ENCODE assay signal across 8 cellular contexts in the genomic region with DNA sequence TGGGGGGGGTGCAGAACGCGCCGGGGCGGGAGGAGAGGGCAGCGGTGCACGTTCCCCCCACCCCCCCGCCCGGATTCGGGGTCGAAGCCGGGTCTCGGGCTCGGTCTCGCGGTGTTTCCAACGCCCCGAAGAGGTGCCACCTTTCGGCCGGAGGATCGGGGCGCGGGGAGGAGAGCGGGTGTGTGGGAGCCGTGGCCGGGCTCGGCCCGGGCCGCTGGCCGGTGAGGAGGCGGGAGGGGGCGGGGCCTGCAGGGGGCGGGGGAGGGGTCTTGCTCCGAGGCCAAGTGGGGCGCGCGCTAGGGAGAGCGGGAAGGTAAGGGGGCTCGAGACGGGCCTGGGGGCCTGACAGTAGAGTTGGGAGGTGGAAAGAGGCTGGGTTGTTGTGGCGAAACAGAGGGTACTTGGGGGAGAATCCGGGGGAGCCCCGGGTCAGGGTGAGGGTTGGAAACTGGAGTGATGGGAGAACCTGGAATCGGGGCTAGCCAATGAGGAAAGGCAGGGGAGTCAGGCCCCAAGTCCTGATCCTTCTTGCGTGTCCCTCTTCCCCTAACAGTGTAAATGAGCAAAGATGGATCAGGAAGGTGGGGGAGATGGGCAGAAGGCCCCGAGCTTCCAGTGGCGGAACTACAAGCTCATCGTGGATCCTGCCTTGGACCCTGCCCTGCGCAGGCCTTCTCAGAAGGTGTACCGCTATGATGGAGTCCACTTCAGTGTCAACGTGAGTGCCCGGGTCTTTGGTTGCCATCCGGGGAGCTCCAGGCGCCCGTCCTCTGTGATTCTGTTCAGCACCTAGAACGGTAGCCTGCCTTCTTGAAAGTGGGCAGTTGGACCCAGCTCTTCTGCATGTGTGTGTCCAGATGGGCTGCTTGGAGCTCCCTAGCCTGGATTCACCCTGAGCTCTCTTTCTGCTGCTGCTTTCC. TPM values are rescaled to one million over a fixed set of nuclear protein-coding genes. Genes with fewer than 3 reads are reported as not detected.
DNase-seq lines count a peak whose midpoint lies in the region; ATAC-seq and TF ChIP-seq lines count a peak whose summit lies in the region.

No MANE protein-coding gene starts in this region.

- H2BK15ac ChIP-seq in mesendoderm (replicated peaks; ENCODE audit: low read depth): no peak overlapping the region

- WGBS in mesendoderm (ENCODE audit: extremely low coverage, insufficient coverage, low lambda C conversion rate): no CpG with 5 or more reads among the region's 55 CpGs
- WGBS in upper lobe of left lung, 2 donors: 14 to 22% methylated on average over 33 to 38 of the region's 55 CpGs

- no peak overlapping the region for H3K23ac ChIP-seq in mesendoderm (ENCODE audit: low read length)

- in situ Hi-C loops in GM18951 (cut with MboI; ENCODE audit: low sequenced_read_pairs, unreplicated experiment): no loop called here

- H2BK120ac ChIP-seq in mesendoderm (ENCODE audit: low read depth, low read length): no peak overlapping the region

- H2AK5ac ChIP-seq in mesendoderm (ENCODE audit: low read length): no peak overlapping the region

- ATAC-seq in CD4-positive, alpha-beta T cell (ENCODE audit: poor library complexity): peak; percentile 32
- ATAC-seq in HG03103 (IDR thresholded peaks at IDR 0.05; ENCODE audit: low read depth, unreplicated experiment): peak; percentile 25
- peak in 1 of 2 donors; percentile 25 for ATAC-seq in upper lobe of left lung (ENCODE audit: low FRiP score in 2 of 2)

- H3K4me1 ChIP-seq in mesendoderm (ENCODE audit: control insufficient read depth, low read depth, low read length): peaks cover 2% of the 10 kb centered on the region
- H3K4me1 ChIP-seq in upper lobe of left lung: peaks cover 13 to 37% (median 19%) of the 10 kb centered on the region in 4 donors

- H3K36me3 Mint-ChIP-seq in CD4-positive, alpha-beta T cell (ENCODE audit: low read depth): peaks cover 60% of the 10 kb centered on the region

- H3K4me3 Mint-ChIP-seq in CD4-positive, alpha-beta T cell: peak overlapping the region; percentile 93

- peak; percentile 46 for TF ChIP-seq POLR2A in GM18951 (IDR thresholded peaks at IDR 0.05; ENCODE audit: extremely low read depth, insufficient read depth, insufficient read length)
- TF ChIP-seq POLR2A in upper lobe of left lung (IDR thresholded peaks at IDR 0.05): no peak

- H3K9me3 Mint-ChIP-seq in CD4-positive, alpha-beta T cell: no peaks in the 10 kb centered on the region

- peaks cover 11% of the 10 kb centered on the region for H3K79me1 ChIP-seq in mesendoderm (ENCODE audit: low read length)

- H3K4me1 Mint-ChIP-seq in CD4-positive, alpha-beta T cell (ENCODE audit: low read depth): peaks cover 39% of the 10 kb centered on the region

- no peaks in the 10 kb centered on the region for H3K27me3 ChIP-seq in CD4-positive, alpha-beta T cell (ENCODE audit: control insufficient read depth, insufficient read depth, low read length)
- H3K27me3 ChIP-seq in mesendoderm (ENCODE audit: insufficient read depth, low read length, poor library complexity) (no peaks in the 10 kb centered on the region), upper lobe of left lung (no peaks in the 10 kb centered on the region)

- H3K27ac ChIP-seq in CD4-positive, alpha-beta T cell (ENCODE audit: low read depth, low read length): no peak overlapping the region
- H3K27ac ChIP-seq in SK-N-MC: no peak overlapping the region
- H3K27ac ChIP-seq in mesendoderm (ENCODE audit: low read depth, low read length): no peak overlapping the region
- H3K27ac ChIP-seq in upper lobe of left lung: peak overlapping the region; percentile 95 to 98 (median 96)

- H3K9ac ChIP-seq in SK-N-MC (ENCODE audit: insufficient read length) (peak overlapping the region; percentile 100), mesendoderm (ENCODE audit: low read length) (peak overlapping the region; percentile 89)

- H3K56ac ChIP-seq in mesendoderm (ENCODE audit: low read length): peak overlapping the region; percentile 96

- no peaks in the 10 kb centered on the region for H3K9me3 ChIP-seq in CD4-positive, alpha-beta T cell (ENCODE audit: control insufficient read depth, low read length)
- H3K9me3 ChIP-seq in SK-N-MC (ENCODE audit: low read depth, low read length) (no peaks in the 10 kb centered on the region), upper lobe of left lung (no peaks in the 10 kb centered on the region)

- no peak overlapping the region for H4K8ac ChIP-seq in mesendoderm (ENCODE audit: low read depth, low read length)

- H3K4ac ChIP-seq in mesendoderm (ENCODE audit: low read depth, low read length): peak overlapping the region; percentile 91

- H3K36me3 ChIP-seq in SK-N-MC (ENCODE audit: insufficient read depth, low read length) (peaks cover 47% of the 10 kb centered on the region), mesendoderm (ENCODE audit: control insufficient read depth, insufficient read depth, low read length) (peaks cover 15% of the 10 kb centered on the region), upper lobe of left lung (peaks cover 28 to 48% (median 38%) of the 10 kb centered on the region in 4 donors)

- H3K27ac Mint-ChIP-seq in CD4-positive, alpha-beta T cell: peak overlapping the region; percentile 89

- peaks cover 10% of the 10 kb centered on the region for H3K79me2 ChIP-seq in mesendoderm (ENCODE audit: control insufficient read depth, insufficient read depth, low read length)

- no peak overlapping the region for H2BK5ac ChIP-seq in mesendoderm (ENCODE audit: low read length)

- intact Hi-C loops in CD4-positive, alpha-beta T cell (cut with DNase I, micrococcal nuclease): loop anchor here in 1 of 2 experiments (10.0 kb wide), 2 partner anchors 116 to 906 kb away; a partner anchor contains a TSS

- no peaks in the 10 kb centered on the region for H3K27me3 Mint-ChIP-seq in CD4-positive, alpha-beta T cell

- H3K4me3 ChIP-seq in SK-N-MC (peak overlapping the region; percentile 97), mesendoderm (ENCODE audit: low read length) (peak overlapping the region; percentile 84), upper lobe of left lung (peak overlapping the region; percentile 63 to 98 (median 95))

- peak overlapping the region; percentile 27 for H3K4me2 ChIP-seq in mesendoderm (ENCODE audit: low read length)

- POLR2A ChIA-PET in CD4-positive, alpha-beta T cell (lab: Charles Lee): interaction anchor here (1.0 to 2.1 kb wide), 6 partner anchors 9 to 184 kb away, joined by 3 to 9 read pairs (median 5); a partner anchor contains a TSS

- H4K5ac ChIP-seq in mesendoderm (ENCODE audit: low read length): no peak overlapping the region

- no peak for TF ChIP-seq EP300 in upper lobe of left lung (IDR thresholded peaks at IDR 0.05)

- no peak for TF ChIP-seq CTCF in CD4-positive, alpha-beta T cell (IDR thresholded peaks at IDR 0.05)
- no peak for TF ChIP-seq CTCF in upper lobe of left lung (IDR thresholded peaks at IDR 0.05)

- peak overlapping the region; percentile 95 for H3K18ac ChIP-seq in mesendoderm (ENCODE audit: low read length)

- CTCF ChIA-PET in CD4-positive, alpha-beta T cell (lab: Charles Lee): interaction anchor here (1.0 to 1.6 kb wide), 2 partner anchors 184 to 910 kb away, joined by 3 read pairs; no protein-coding TSS in a partner anchor

- peak in 2 of 10 experiments; percentile 42 to 67 for DNase-seq in CD4-positive, alpha-beta T cell
- DNase-seq in SK-N-MC (ENCODE audit: low read depth, low spot score) (no peak), mesendoderm (peak; percentile 63), upper lobe of left lung (peak in 1 of 2 donors; percentile 43), cerebellar nuclear complex (lab: John Stamatoyannopoulos, UW) (no peak)
- peak; percentile 79 for DNase-seq in effector CD8-positive, alpha-beta T cell (lab: John Stamatoyannopoulos, UW)

RNA-seq across cellular contexts. Expression of a gene that starts 0.9 kb away (rescaled TPM):
- total RNA-seq in CD4-positive, alpha-beta T cell: 10 to 100 TPM; 40.1 to 41.2 TPM
- 27.7 TPM for polyA plus RNA-seq in mesendoderm (2013, experiment 1 of 2)
- 25.3 TPM for polyA plus RNA-seq in mesendoderm (2013, experiment 2 of 2)
- total RNA-seq in upper lobe of left lung: 10 to 100 TPM in 5 of 6 donors, 1 to 10 TPM in 1; 9.1 to 30.4 (median 17.0) TPM

RNA-seq across cellular contexts. Expression of a gene that starts 9.6 kb away (rescaled TPM):
- total RNA-seq in CD4-positive, alpha-beta T cell: 1 to 10 TPM; 3.0 to 4.5 TPM
- 3.6 TPM for polyA plus RNA-seq in mesendoderm (2013, experiment 1 of 2)
- polyA plus RNA-seq in mesendoderm (2013, experiment 2 of 2): 3.5 TPM
- 10 to 100 TPM; 22.2 to 33.9 (median 28.4) TPM for total RNA-seq in upper lobe of left lung

RNA-seq across cellular contexts. Expression of a gene that starts 26.6 kb away (rescaled TPM):
- under 1 TPM in 1 of 2 experiments, not detected in 1; 0.11 TPM for total RNA-seq in CD4-positive, alpha-beta T cell
- polyA plus RNA-seq in mesendoderm (2013, experiment 1 of 2): 1.8 TPM
- 1.9 TPM for polyA plus RNA-seq in mesendoderm (2013, experiment 2 of 2)
- total RNA-seq in upper lobe of left lung: 10 to 100 TPM; 10.5 to 38.8 (median 21.3) TPM

RNA-seq across cellular contexts. Expression of a gene that starts 35.1 kb away (rescaled TPM):
- 1 to 10 TPM; 7.5 to 8.9 TPM for total RNA-seq in CD4-positive, alpha-beta T cell
- polyA plus RNA-seq in mesendoderm (2013, experiment 1 of 2): 46.9 TPM
- 47.5 TPM for polyA plus RNA-seq in mesendoderm (2013, experiment 2 of 2)
- total RNA-seq in upper lobe of left lung: 10 to 100 TPM in 4 of 6 donors, 1 to 10 TPM in 2; 7.3 to 40.9 (median 15.5) TPM

RNA-seq across cellular contexts. Expression of a gene that starts 52.0 kb away (rescaled TPM):
- total RNA-seq in CD4-positive, alpha-beta T cell: 1 to 10 TPM; 2.9 to 3.1 TPM
- 4.5 TPM for polyA plus RNA-seq in mesendoderm (2013, experiment 1 of 2)
- polyA plus RNA-seq in mesendoderm (2013, experiment 2 of 2): 4.0 TPM
- total RNA-seq in upper lobe of left lung: 1 to 10 TPM in 2 of 6 donors, under 1 TPM in 4; 0.30 to 2.1 (median 0.51) TPM

Comparison
In these comparisons a context has a peak if more than half of its experiments do, and no peak if none do; other contexts are left out.
1. DNase-seq: peak in effector CD8-positive, alpha-beta T cell (single experiment) and mesendoderm (single experiment); none in SK-N-MC (single experiment) and cerebellar nuclear complex (0 of 2).
2. H3K27ac ChIP-seq: peak in upper lobe of left lung (4 of 4); none in CD4-positive, alpha-beta T cell (single experiment), SK-N-MC (single experiment) and mesendoderm (single experiment).
3. RNA of a gene that starts 9.6 kb away (total RNA-seq): 22.2 to 33.9 TPM in upper lobe of left lung; 3.0 to 4.5 TPM in CD4-positive, alpha-beta T cell; every median in the first group is over 4 times any median in the second.
4. RNA of a gene that starts 26.6 kb away (total RNA-seq): 10.5 to 38.8 TPM in upper lobe of left lung; 0.11 TPM in CD4-positive, alpha-beta T cell; every median in the first group is over 10 times any median in the second.
5. Peak in every context shown above with its lines, with median percentiles within 50 percentile points of each other: H3K4me3 ChIP-seq.